In genomic region chr20:23065438-23066201, GRCh38 we compare ENCODE assay signal across 1 cellular context.
TF ChIP-seq lines count a peak whose summit lies in the region.

No MANE protein-coding gene starts in this region.

TF ChIP-seq in HepG2, 621 proteins besides CTCF, POLR2A, EP300 and RAD21:
- TF ChIP-seq TCF7 (IDR thresholded peaks at IDR 0.05; ENCODE audit: low read depth) (peak; percentile 55; the same call in 1 of the 2 replicates), CREM (IDR thresholded peaks at IDR 0.05) (peak; percentile 33; the same call in 1 of the 2 replicates), CREM (CRISPR knock-in tag; IDR thresholded peaks at IDR 0.05) (no peak), MYC (CRISPR knock-in tag; IDR thresholded peaks at IDR 0.05; ENCODE audit: borderline replicate concordance) (no peak)
